Comparison of ENCODE assay signal across 24 cellular contexts in genomic region chr17:81086789-81087551, GRCh38. TPM values are rescaled to one million over a fixed set of nuclear protein-coding genes. Genes with fewer than 3 reads are reported as not detected.
DNase-seq lines count a peak whose midpoint lies in the region; ATAC-seq and TF ChIP-seq lines count a peak whose summit lies in the region.
"Had no signal": no experiment of that assay in that cellular context is flagged by ENCODE, and none has a peak within 500 bp of the region (broad histone marks: within the 10 kb centered on the region; RNA-seq: fewer than 3 reads in every experiment).

No MANE protein-coding gene starts in this region.

- no peaks in the 10 kb centered on the region for H3K36me3 Mint-ChIP-seq in activated T-helper 2 cell treated with anti-CD3 and anti-CD28 coated beads, Interferon-gamma antibody, Interleukin-2, Interleukin-4, amounts not matched to agents 10 μg/mL and 5 μg/mL and 100 μg/mL, durations not matched to agents 14 hours and 24 hours and 36 hours (ENCODE audit: low read depth)
- peaks cover 9% of the 10 kb centered on the region for H3K36me3 Mint-ChIP-seq in Calu3 (ENCODE audit: insufficient read depth, unreplicated experiment)
- H3K36me3 Mint-ChIP-seq: CD4-positive, alpha-beta memory T cell had no signal

- ATAC-seq in mucosa of descending colon (peak; percentile 55), HG03378 (IDR thresholded peaks at IDR 0.05; ENCODE audit: unreplicated experiment) (no peak), GM19455 (IDR thresholded peaks at IDR 0.05; ENCODE audit: unreplicated experiment) (no peak)
- ATAC-seq: HCT116, left lobe of liver had no signal

- no peak overlapping the region for H3K27ac ChIP-seq in BLaER1
- H3K27ac ChIP-seq: brain microvascular endothelial cell, neural progenitor cell, SJSA1 had no signal

- TF ChIP-seq CTCF in mucosa of descending colon (IDR thresholded peaks at IDR 0.05) (no peak), Calu3 (IDR thresholded peaks at IDR 0.05; ENCODE audit: unreplicated experiment) (no peak)

- no peaks in the 10 kb centered on the region for H3K36me3 ChIP-seq in BLaER1
- no peaks in the 10 kb centered on the region for H3K36me3 ChIP-seq in mucosa of descending colon (ENCODE audit: low read depth)
- H3K36me3 ChIP-seq: neural progenitor cell had no signal

- CTCF ChIA-PET in Calu3 (lab: Charles Lee) = no interaction called here

- peaks cover 88% of the 10 kb centered on the region for H3K27me3 ChIP-seq in BLaER1
- H3K27me3 ChIP-seq: brain microvascular endothelial cell, neural progenitor cell, SJSA1 had no signal

- peaks cover 55% of the 10 kb centered on the region for H3K4me1 ChIP-seq in BLaER1
- peaks cover 5% of the 10 kb centered on the region for H3K4me1 ChIP-seq in mucosa of descending colon (ENCODE audit: low read depth)
- H3K4me1 ChIP-seq: SJSA1 had no signal

- H3K4me2 ChIP-seq in BLaER1 = peak overlapping the region; percentile 18; the same call in 1 of the 2 replicates
- H3K4me2 ChIP-seq: neural progenitor cell had no signal

- no TSS peak for BruUV-seq in Calu3 (replicated peaks; lab: Mats Ljungman, UMichigan)

- H4K20me1 ChIP-seq in BLaER1 = peaks cover 94% of the 10 kb centered on the region

- H3K4me3 Mint-ChIP-seq in activated T-helper 2 cell treated with anti-CD3 and anti-CD28 coated beads, Interferon-gamma antibody, Interleukin-2, Interleukin-4, amounts not matched to agents 10 μg/mL and 5 μg/mL and 100 μg/mL, durations not matched to agents 14 hours and 24 hours and 36 hours (ENCODE audit: low read depth) = no peak overlapping the region
- no peak overlapping the region for H3K4me3 Mint-ChIP-seq in Calu3 (ENCODE audit: low read depth, unreplicated experiment)
- H3K4me3 Mint-ChIP-seq: activated T-helper 1 cell treated with anti-CD3 and anti-CD28 coated beads, Interleukin-12 subunit alpha, Interleukin-12 subunit beta, Interleukin-2, Interleukin-4 antibody, amounts not matched to agents 30 ng/mL and 10 ng/mL and 1 ng/mL, durations not matched to agents 14 hours and 24 hours and 36 hours; neural progenitor cell; T-helper 2 cell treated with Interferon-gamma antibody and Interleukin-4, amounts not matched to agents 5 μg/mL and 100 μg/mL, for 36 hours had no signal

- no peaks in the 10 kb centered on the region for H3K27me3 Mint-ChIP-seq in activated T-helper 2 cell treated with anti-CD3 and anti-CD28 coated beads, Interferon-gamma antibody, Interleukin-2, Interleukin-4, amounts not matched to agents 10 μg/mL and 5 μg/mL and 100 μg/mL, durations not matched to agents 14 hours and 24 hours and 36 hours (ENCODE audit: low read depth)
- H3K27me3 Mint-ChIP-seq in Calu3 (ENCODE audit: unreplicated experiment) = no peaks in the 10 kb centered on the region
- H3K27me3 Mint-ChIP-seq: CD4-positive, alpha-beta memory T cell had no signal

- H3K27ac Mint-ChIP-seq in activated T-helper 2 cell treated with anti-CD3 and anti-CD28 coated beads, Interferon-gamma antibody, Interleukin-2, Interleukin-4, amounts not matched to agents 10 μg/mL and 5 μg/mL and 100 μg/mL, durations not matched to agents 14 hours and 24 hours and 36 hours = no peak overlapping the region
- no peak overlapping the region for H3K27ac Mint-ChIP-seq in Calu3 (ENCODE audit: unreplicated experiment)
- H3K27ac Mint-ChIP-seq: activated T-helper 1 cell treated with anti-CD3 and anti-CD28 coated beads, Interleukin-12 subunit alpha, Interleukin-12 subunit beta, Interleukin-2, Interleukin-4 antibody, amounts not matched to agents 30 ng/mL and 10 ng/mL and 1 ng/mL, durations not matched to agents 14 hours and 24 hours and 36 hours; neural progenitor cell; T-helper 2 cell treated with Interferon-gamma antibody and Interleukin-4, amounts not matched to agents 5 μg/mL and 100 μg/mL, for 36 hours had no signal

- H3K4me1 Mint-ChIP-seq in activated T-helper 2 cell treated with anti-CD3 and anti-CD28 coated beads, Interferon-gamma antibody, Interleukin-2, Interleukin-4, amounts not matched to agents 10 μg/mL and 5 μg/mL and 100 μg/mL, durations not matched to agents 14 hours and 24 hours and 36 hours (ENCODE audit: low read depth) = no peaks in the 10 kb centered on the region
- H3K4me1 Mint-ChIP-seq in Calu3 (ENCODE audit: low read depth, unreplicated experiment) = no peaks in the 10 kb centered on the region

- no peak overlapping the region for H3K9ac ChIP-seq in BLaER1
- H3K9ac ChIP-seq: neural progenitor cell had no signal

- intact Hi-C loops in mucosa of descending colon (cut with DNase I, micrococcal nuclease) = no loop called here
- intact Hi-C loops in activated T-helper 2 cell treated with anti-CD3 and anti-CD28 coated beads, Interferon-gamma antibody, Interleukin-2, Interleukin-4, amounts not matched to agents 10 μg/mL and 5 μg/mL and 100 μg/mL, durations not matched to agents 14 hours and 24 hours and 36 hours (cut with micrococcal nuclease) = no loop called here
- intact Hi-C loops in Calu3 (cut with micrococcal nuclease; ENCODE audit: unreplicated experiment) = no loop called here

- H3K4me3 ChIP-seq in BLaER1 (no peak overlapping the region), mucosa of descending colon (no peak overlapping the region)
- H3K4me3 ChIP-seq: neural progenitor cell, SJSA1 had no signal

- DNase-seq in HT-29 (ENCODE audit: low spot score) (peak; percentile 68), mucosa of descending colon (peak in 1 of 3 donors; percentile 49), Calu3 (no peak)
- DNase-seq in central memory CD4-positive, alpha-beta T cell = peak; percentile 28
- no peak for DNase-seq in activated T-helper 2 cell treated with anti-CD3 and anti-CD28 coated beads, Interferon-gamma antibody, Interleukin-2, Interleukin-4, amounts not matched to agents 10 μg/mL and 5 μg/mL and 100 μg/mL, durations not matched to agents 14 hours and 24 hours and 36 hours (ENCODE audit: low spot score)
- DNase-seq: activated CD4-positive, CD25-positive, alpha-beta regulatory T cell; activated CD8-positive, alpha-beta memory T cell treated with anti-CD3 and anti-CD28 coated beads for 24 hours; brain microvascular endothelial cell; erythroblast; KG1; NCI-H1048; NCI-H526; stimulated activated CD4-positive, alpha-beta T cell treated with anti-CD3 and anti-CD28 coated beads, Interleukin-4, amount 100 ng/mL, for 4 hours; substantia nigra had no signal

- no peaks in the 10 kb centered on the region for H3K9me3 Mint-ChIP-seq in activated T-helper 2 cell treated with anti-CD3 and anti-CD28 coated beads, Interferon-gamma antibody, Interleukin-2, Interleukin-4, amounts not matched to agents 10 μg/mL and 5 μg/mL and 100 μg/mL, durations not matched to agents 14 hours and 24 hours and 36 hours
- no peaks in the 10 kb centered on the region for H3K9me3 Mint-ChIP-seq in Calu3 (ENCODE audit: low read depth, unreplicated experiment)
- H3K9me3 Mint-ChIP-seq: activated T-helper 1 cell treated with anti-CD3 and anti-CD28 coated beads, Interleukin-12 subunit alpha, Interleukin-12 subunit beta, Interleukin-2, Interleukin-4 antibody, amounts not matched to agents 30 ng/mL and 10 ng/mL and 1 ng/mL, durations not matched to agents 14 hours and 24 hours and 36 hours; CD4-positive, alpha-beta memory T cell; neural progenitor cell; T-helper 2 cell treated with Interferon-gamma antibody and Interleukin-4, amounts not matched to agents 5 μg/mL and 100 μg/mL, for 36 hours had no signal

- no peaks in the 10 kb centered on the region for H3K9me3 ChIP-seq in BLaER1
- no peaks in the 10 kb centered on the region for H3K9me3 ChIP-seq in mucosa of descending colon
- H3K9me3 ChIP-seq: SJSA1 had no signal

RNA-seq across cellular contexts. Expression of gene BAIAP2, which starts 52.0 kb away (rescaled TPM):
- total RNA-seq in HT-29 (2014; rRNA removed; shearing (Covaris generic)) = 93.8 and 105 TPM in 2 replicates
- total RNA-seq in mucosa of descending colon (10 to 100 TPM; 11.6 to 76.7 (median 19.4) TPM), Calu3 (2022) (58.0 and 58.8 TPM in 2 replicates)
- 5.3 TPM in 2 replicates for total RNA-seq in activated T-helper 2 cell treated with anti-CD3 and anti-CD28 coated beads, Interferon-gamma antibody, Interleukin-2, Interleukin-4, amounts not matched to agents 10 μg/mL and 5 μg/mL and 100 μg/mL, durations not matched to agents 14 hours and 24 hours and 36 hours

Comparison
In these comparisons a context has a peak if more than half of its experiments do, and no peak if none do; other contexts are left out.
1. DNase-seq: peak in HT-29 (single experiment) and central memory CD4-positive, alpha-beta T cell (single experiment); none in activated T-helper 2 cell treated with anti-CD3 and anti-CD28 coated beads, Interferon-gamma antibody, Interleukin-2, Interleukin-4, amounts not matched to agents 10 μg/mL and 5 μg/mL and 100 μg/mL, durations not matched to agents 14 hours and 24 hours and 36 hours (single experiment) and Calu3 (single experiment).